Comparison of ENCODE assay signal across 20 cellular contexts in genomic region chr12:96466939-96467751, GRCh38. TPM values are rescaled to one million over a fixed set of nuclear protein-coding genes. Genes with fewer than 3 reads are reported as not detected.
A peak's percentile ranks its signal among the peaks of the same experiment; 100 is the strongest.
DNase-seq lines count a peak whose midpoint lies in the region; ATAC-seq and TF ChIP-seq lines count a peak whose summit lies in the region.
"Had no signal": no experiment of that assay in that cellular context is flagged by ENCODE, and none has a peak within 500 bp of the region (broad histone marks: within the 10 kb centered on the region; RNA-seq: fewer than 3 reads in every experiment).

No MANE protein-coding gene starts in this region.

- peaks cover 8% of the 10 kb centered on the region for H3K9me3 Mint-ChIP-seq in neural progenitor cell

- no peaks in the 10 kb centered on the region for H3K27me3 Mint-ChIP-seq in neural progenitor cell (ENCODE audit: insufficient read depth, low read depth)
- H3K27me3 Mint-ChIP-seq: memory B cell; stimulated activated naive B cell treated with anti-CD40 and anti-IgM and Interleukin-4, amounts not matched to agents 10 μg/mL and 1 μg/mL and 100 μg/mL, for 72 hours had no signal

- no peak overlapping the region for H3K4me3 Mint-ChIP-seq in neural progenitor cell
- H3K4me3 Mint-ChIP-seq: activated T-cell treated with anti-CD3 and anti-CD28 coated beads, Interleukin-2, amount 50 U/mL, for 72 hours; CD4-positive, CD25-positive, alpha-beta regulatory T cell; memory B cell; stimulated activated naive B cell treated with anti-CD40 and anti-IgM and Interleukin-4, amounts not matched to agents 10 μg/mL and 1 μg/mL and 100 μg/mL, for 72 hours had no signal

- H3K27ac Mint-ChIP-seq in neural progenitor cell, result no peak overlapping the region
- H3K27ac Mint-ChIP-seq: memory B cell; stimulated activated naive B cell treated with anti-CD40 and anti-IgM and Interleukin-4, amounts not matched to agents 10 μg/mL and 1 μg/mL and 100 μg/mL, for 72 hours had no signal

- peaks cover 6% of the 10 kb centered on the region for H3K4me1 Mint-ChIP-seq in neural progenitor cell
- H3K4me1 Mint-ChIP-seq: memory B cell; stimulated activated naive B cell treated with anti-CD40 and anti-IgM and Interleukin-4, amounts not matched to agents 10 μg/mL and 1 μg/mL and 100 μg/mL, for 72 hours had no signal

- no peaks in the 10 kb centered on the region for H3F3A ChIP-seq in neural progenitor cell (ENCODE audit: low read depth)

- POLR2A ChIA-PET in HEK293T (lab: Yijun Ruan, JAX), result no interaction called here

- no peaks in the 10 kb centered on the region for H3K27me3 ChIP-seq in neural progenitor cell
- H3K27me3 ChIP-seq: colonic mucosa, esophagus squamous epithelium had no signal

- no peaks in the 10 kb centered on the region for H3K9me3 ChIP-seq in neural progenitor cell (ENCODE audit: low read depth)
- H3K9me3 ChIP-seq: colonic mucosa, esophagus squamous epithelium had no signal

- no peak overlapping the region for H3K9ac ChIP-seq in neural progenitor cell

- H3K27ac ChIP-seq in cingulate gyrus (ENCODE audit: low read depth, low read length) (peak overlapping the region; percentile 21), neural progenitor cell (no peak overlapping the region)
- H3K27ac ChIP-seq: 22Rv1, colonic mucosa, esophagus squamous epithelium had no signal

- H2AFZ ChIP-seq in neural progenitor cell (replicated peaks), result peak overlapping the region; percentile 32

- no peak for TF ChIP-seq CTCF in neural progenitor cell (IDR thresholded peaks at IDR 0.05)

- H3K4me3 ChIP-seq in neural progenitor cell, result no peak overlapping the region
- H3K4me3 ChIP-seq: colonic mucosa, esophagus squamous epithelium had no signal

- no peaks in the 10 kb centered on the region for H4K20me1 ChIP-seq in neural progenitor cell (ENCODE audit: low read depth)

- H3K4me1 ChIP-seq in neural progenitor cell, result no peaks in the 10 kb centered on the region
- H3K4me1 ChIP-seq: colonic mucosa, esophagus squamous epithelium had no signal

- ATAC-seq in HG03095 (IDR thresholded peaks at IDR 0.05; ENCODE audit: unreplicated experiment), result no peak
- ATAC-seq: activated T-cell treated with anti-CD3 and anti-CD28 coated beads, Interleukin-2, amount 50 U/mL, for 72 hours; stimulated activated naive B cell treated with anti-CD40 and anti-IgM and Interleukin-4, amounts not matched to agents 10 μg/mL and 1 μg/mL and 100 μg/mL, for 72 hours had no signal

- H3K79me2 ChIP-seq in neural progenitor cell (ENCODE audit: low read depth), result no peaks in the 10 kb centered on the region

- DNase-seq in NCI-H2107 treated with DMSO at 0.1 percent for 48 hours (lab: John Stamatoyannopoulos, UW; ENCODE audit: unreplicated experiment), result peak; percentile 52
- DNase-seq in NCI-H2107 (lab: John Stamatoyannopoulos, UW), result no peak
- DNase-seq in NCI-H2029 treated with DMSO at 0.1 percent for 48 hours (lab: John Stamatoyannopoulos, UW), result peak; percentile 17
- no peak for DNase-seq in neural progenitor cell (ENCODE audit: low spot score)
- no peak for DNase-seq in HEK293T (ENCODE audit: extremely low spot score)
- DNase-seq in foreskin melanocyte, result no peak
- DNase-seq: activated CD4-positive, alpha-beta T cell treated with anti-CD3 and anti-CD28 coated beads, Interleukin-2, amount 50 U/mL, for 4 hours; activated T-cell treated with anti-CD3 and anti-CD28 coated beads, Interleukin-2, amount 50 U/mL, for 72 hours; CD4-positive, CD25-positive, alpha-beta regulatory T cell; colonic mucosa; esophagus squamous epithelium; NCI-H1105 treated with DMSO at 0.1 percent for 48 hours; NCI-H526 treated with DMSO at 0.1 percent for 48 hours; Right ventricle myocardium superior; stimulated activated naive B cell treated with anti-CD40 and anti-IgM and Interleukin-4, amounts not matched to agents 10 μg/mL and 1 μg/mL and 100 μg/mL, for 72 hours; T-helper 9 cell had no signal

- H3K36me3 ChIP-seq in neural progenitor cell, result no peaks in the 10 kb centered on the region
- H3K36me3 ChIP-seq: colonic mucosa, esophagus squamous epithelium had no signal

- CTCF ChIA-PET in HEK293T (lab: Yijun Ruan, JAX), result interaction anchor here (0.5 kb wide), 1 partner anchor 29 kb away, joined by 3 read pairs; no protein-coding TSS in a partner anchor

- no peak overlapping the region for H3K4me2 ChIP-seq in neural progenitor cell

- H3K36me3 Mint-ChIP-seq in neural progenitor cell, result no peaks in the 10 kb centered on the region

TF ChIP-seq in HEK293T, 16 proteins besides CTCF, POLR2A, EP300 and RAD21:
- no peak for TF ChIP-seq LEF1 (IDR thresholded peaks at IDR 0.05; ENCODE audit: borderline replicate concordance)
- TF ChIP-seq BHLHE40 (IDR thresholded peaks at IDR 0.05; ENCODE audit: borderline replicate concordance), result no peak
- TF ChIP-seq FOXA1 (IDR thresholded peaks at IDR 0.05), result no peak
- no peak for TF ChIP-seq SUZ12 (IDR thresholded peaks at IDR 0.05)
- no peak for TF ChIP-seq NFRKB (IDR thresholded peaks at IDR 0.05)
- no peak for TF ChIP-seq FOXK2 (IDR thresholded peaks at IDR 0.05)
- TF ChIP-seq SP1 (IDR thresholded peaks at IDR 0.05), result no peak
- TF ChIP-seq PKNOX1 (IDR thresholded peaks at IDR 0.05), result no peak
- TF ChIP-seq ARNT (IDR thresholded peaks at IDR 0.05), result no peak
- no peak for TF ChIP-seq ZNF384 (IDR thresholded peaks at IDR 0.05)
- no peak for TF ChIP-seq ELF4 (IDR thresholded peaks at IDR 0.05)
- TF ChIP-seq L3MBTL2 (conservative IDR thresholded peaks at IDR 0.05), result no peak
- no peak for TF ChIP-seq CTBP1 (IDR thresholded peaks at IDR 0.05; ENCODE audit: borderline replicate concordance)
- TF ChIP-seq TARDBP (IDR thresholded peaks at IDR 0.05), result no peak
- no peak for TF ChIP-seq FOXM1 (IDR thresholded peaks at IDR 0.05; ENCODE audit: borderline replicate concordance)
- no peak for TF ChIP-seq HDGF (IDR thresholded peaks at IDR 0.05; ENCODE audit: borderline replicate concordance)

RNA-seq across cellular contexts. Expression of gene CFAP54, which starts 22.2 kb away (rescaled TPM):
- total RNA-seq in neural progenitor cell (ENCODE audit: low replicate concordance), result 1.6 and 4.2 TPM in 2 replicates

Comparison
In these comparisons a context has a peak if more than half of its experiments do, and no peak if none do; other contexts are left out.
1. DNase-seq: peak in NCI-H2107 treated with DMSO at 0.1 percent for 48 hours (single experiment) and NCI-H2029 treated with DMSO at 0.1 percent for 48 hours (single experiment); none in NCI-H2107 (single experiment), neural progenitor cell (single experiment), HEK293T (single experiment) and foreskin melanocyte (single experiment).